In the genomic region with DNA sequence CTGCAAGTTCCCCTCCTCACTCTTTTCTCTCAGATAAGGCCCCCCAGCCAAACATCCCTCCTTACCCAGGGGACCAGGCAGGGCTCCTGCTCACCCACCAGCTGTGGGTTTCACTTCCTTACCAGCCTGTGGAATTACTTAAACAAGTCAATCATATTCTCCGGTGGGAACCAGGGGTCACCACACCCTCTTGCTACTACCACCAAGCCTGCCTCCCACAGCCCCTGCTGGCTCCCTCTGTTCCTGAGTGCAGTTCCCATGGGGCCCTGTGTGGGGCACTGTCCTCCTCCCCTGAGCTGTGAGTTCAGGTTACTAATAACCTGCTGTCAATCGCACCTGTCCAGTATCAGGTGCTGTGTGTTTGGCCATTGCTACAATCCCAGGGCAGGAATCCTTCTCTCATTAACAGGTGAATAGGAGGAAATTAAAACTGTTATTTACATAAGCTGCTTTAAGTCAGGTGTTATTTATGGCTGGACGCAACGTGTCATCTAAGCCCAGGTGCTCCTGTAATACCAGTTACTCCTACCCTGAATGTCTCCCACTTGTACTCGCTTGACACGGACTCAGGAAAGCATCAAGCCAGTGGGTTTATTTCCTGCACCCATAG, we compare ENCODE assay signal across 8 cellular contexts. TPM values are rescaled to one million over a fixed set of nuclear protein-coding genes. Genes with fewer than 3 reads are reported as not detected.
DNase-seq lines count a peak whose midpoint lies in the region; ATAC-seq and TF ChIP-seq lines count a peak whose summit lies in the region.

No MANE protein-coding gene starts in this region.

- peaks cover 45% of the 10 kb centered on the region for H3K4me1 Mint-ChIP-seq in brain

- H3K36me3 Mint-ChIP-seq in brain = no peaks in the 10 kb centered on the region

- H3K4me3 Mint-ChIP-seq in brain = peak overlapping the region in 2 of 5 experiments; percentile 58 to 83

- H3K9me3 ChIP-seq in Peyer's patch = no peaks in the 10 kb centered on the region
- H3K9me3 ChIP-seq in lung (ENCODE audit: control insufficient read depth in 2 of 2, insufficient read depth in 1 of 2, low read length in 1 of 2) = no peaks in the 10 kb centered on the region
- H3K9me3 ChIP-seq in uterus = no peaks in the 10 kb centered on the region

- H3K36me3 ChIP-seq in Peyer's patch (no peaks in the 10 kb centered on the region), lung (ENCODE audit: control insufficient read depth in 2 of 2, insufficient read depth in 2 of 2, low read length in 2 of 2) (no peaks in the 10 kb centered on the region), uterus (no peaks in the 10 kb centered on the region)

- peaks cover 0 to 17% (median 2%) of the 10 kb centered on the region in 4 donors for H3K4me1 ChIP-seq in Peyer's patch
- no peaks in the 10 kb centered on the region for H3K4me1 ChIP-seq in lung (ENCODE audit: control insufficient read depth in 2 of 2, insufficient read depth in 2 of 2, low read length in 2 of 2)
- H3K4me1 ChIP-seq in uterus = no peaks in the 10 kb centered on the region

- TF ChIP-seq CTCF in GM12865 (IDR thresholded peaks at IDR 0.05; ENCODE audit: insufficient read depth, low read depth, low read length, missing control alignments) (peak; percentile 87), Peyer's patch (IDR thresholded peaks at IDR 0.05) (peak; percentile 31 to 89 (median 79)), brain (conservative IDR thresholded peaks at IDR 0.05) (peak; percentile 51 to 64), lung (IDR thresholded peaks at IDR 0.05; ENCODE audit: control extremely low read depth, extremely low read depth) (peak; percentile 29), uterus (IDR thresholded peaks at IDR 0.05) (peak; percentile 36 to 48 (median 46))

- peak; percentile 61 for DNase-seq in GM12865 (ENCODE audit: low read depth)
- peak; percentile 69 to 83 (median 80) for DNase-seq in Peyer's patch
- no peak for DNase-seq in lung (ENCODE audit: low spot score)
- DNase-seq in uterus = no peak
- DNase-seq in NCI-H2227 (lab: John Stamatoyannopoulos, UW; ENCODE audit: unreplicated experiment) = no peak

- peak; percentile 79 for TF ChIP-seq RAD21 in Ishikawa (IDR thresholded peaks at IDR 0.05; ENCODE audit: low read depth)

- intact Hi-C loops in uterus (cut with DNase I; ENCODE audit: low total_unique reads) = no loop called here

- no peak overlapping the region for H3K4me3 ChIP-seq in GM12865 (ENCODE audit: low read depth, low read length)
- no peak overlapping the region for H3K4me3 ChIP-seq in Peyer's patch
- H3K4me3 ChIP-seq in lung = no peak overlapping the region
- no peak overlapping the region for H3K4me3 ChIP-seq in uterus

- no peaks in the 10 kb centered on the region for H3K9me3 Mint-ChIP-seq in brain

- no peak for TF ChIP-seq POLR2A in Peyer's patch (IDR thresholded peaks at IDR 0.05)
- no peak for TF ChIP-seq POLR2A in uterus (IDR thresholded peaks at IDR 0.05)

- 60 to 65% methylated on average over 6 of the region's 6 CpGs for WGBS in lung, 2 donors

- H3K27me3 ChIP-seq in Peyer's patch (no peaks in the 10 kb centered on the region), lung (ENCODE audit: control insufficient read depth, insufficient read depth) (no peaks in the 10 kb centered on the region), uterus (no peaks in the 10 kb centered on the region)

- peak; percentile 91 for ATAC-seq in GM21717 (IDR thresholded peaks at IDR 0.05; ENCODE audit: unreplicated experiment)
- ATAC-seq in lung (ENCODE audit: insufficient read depth, low FRiP score) = peak; percentile 64

- no peak for TF ChIP-seq EP300 in Ishikawa (IDR thresholded peaks at IDR 0.05; ENCODE audit: borderline replicate concordance)

- H3K27ac Mint-ChIP-seq in brain = peak overlapping the region in 3 of 5 experiments; percentile 41 to 98 (median 90)

- peak overlapping the region in 1 of 4 donors; percentile 0 for H3K27ac ChIP-seq in Peyer's patch
- H3K27ac ChIP-seq in lung (ENCODE audit: low read depth in 1 of 2, low read length in 1 of 2) = no peak overlapping the region
- no peak overlapping the region for H3K27ac ChIP-seq in uterus

- no peaks in the 10 kb centered on the region for H3K27me3 Mint-ChIP-seq in brain

TF ChIP-seq in Ishikawa, 13 proteins besides CTCF, POLR2A, EP300 and RAD21:
- TF ChIP-seq, protein P1, sequence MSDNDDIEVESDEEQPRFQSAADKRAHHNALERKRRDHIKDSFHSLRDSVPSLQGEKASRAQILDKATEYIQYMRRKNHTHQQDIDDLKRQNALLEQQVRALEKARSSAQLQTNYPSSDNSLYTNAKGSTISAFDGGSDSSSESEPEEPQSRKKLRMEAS (IDR thresholded peaks at IDR 0.05) = no peak
- TF ChIP-seq TCF12 (IDR thresholded peaks at IDR 0.05; ENCODE audit: low read depth) = no peak
- TF ChIP-seq EGR1 (IDR thresholded peaks at IDR 0.05) = no peak
- no peak for TF ChIP-seq CREB1 (IDR thresholded peaks at IDR 0.05; ENCODE audit: low read depth)
- TF ChIP-seq NFIC (IDR thresholded peaks at IDR 0.05) = no peak
- no peak for TF ChIP-seq ZBTB7A (IDR thresholded peaks at IDR 0.05; ENCODE audit: low read depth)
- TF ChIP-seq CEBPB (IDR thresholded peaks at IDR 0.05) = no peak
- TF ChIP-seq, protein P2, sequence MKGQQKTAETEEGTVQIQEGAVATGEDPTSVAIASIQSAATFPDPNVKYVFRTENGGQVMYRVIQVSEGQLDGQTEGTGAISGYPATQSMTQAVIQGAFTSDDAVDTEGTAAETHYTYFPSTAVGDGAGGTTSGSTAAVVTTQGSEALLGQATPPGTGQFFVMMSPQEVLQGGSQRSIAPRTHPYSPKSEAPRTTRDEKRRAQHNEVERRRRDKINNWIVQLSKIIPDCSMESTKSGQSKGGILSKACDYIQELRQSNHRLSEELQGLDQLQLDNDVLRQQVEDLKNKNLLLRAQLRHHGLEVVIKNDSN (IDR thresholded peaks at IDR 0.05) = no peak
- TF ChIP-seq, protein P3, sequence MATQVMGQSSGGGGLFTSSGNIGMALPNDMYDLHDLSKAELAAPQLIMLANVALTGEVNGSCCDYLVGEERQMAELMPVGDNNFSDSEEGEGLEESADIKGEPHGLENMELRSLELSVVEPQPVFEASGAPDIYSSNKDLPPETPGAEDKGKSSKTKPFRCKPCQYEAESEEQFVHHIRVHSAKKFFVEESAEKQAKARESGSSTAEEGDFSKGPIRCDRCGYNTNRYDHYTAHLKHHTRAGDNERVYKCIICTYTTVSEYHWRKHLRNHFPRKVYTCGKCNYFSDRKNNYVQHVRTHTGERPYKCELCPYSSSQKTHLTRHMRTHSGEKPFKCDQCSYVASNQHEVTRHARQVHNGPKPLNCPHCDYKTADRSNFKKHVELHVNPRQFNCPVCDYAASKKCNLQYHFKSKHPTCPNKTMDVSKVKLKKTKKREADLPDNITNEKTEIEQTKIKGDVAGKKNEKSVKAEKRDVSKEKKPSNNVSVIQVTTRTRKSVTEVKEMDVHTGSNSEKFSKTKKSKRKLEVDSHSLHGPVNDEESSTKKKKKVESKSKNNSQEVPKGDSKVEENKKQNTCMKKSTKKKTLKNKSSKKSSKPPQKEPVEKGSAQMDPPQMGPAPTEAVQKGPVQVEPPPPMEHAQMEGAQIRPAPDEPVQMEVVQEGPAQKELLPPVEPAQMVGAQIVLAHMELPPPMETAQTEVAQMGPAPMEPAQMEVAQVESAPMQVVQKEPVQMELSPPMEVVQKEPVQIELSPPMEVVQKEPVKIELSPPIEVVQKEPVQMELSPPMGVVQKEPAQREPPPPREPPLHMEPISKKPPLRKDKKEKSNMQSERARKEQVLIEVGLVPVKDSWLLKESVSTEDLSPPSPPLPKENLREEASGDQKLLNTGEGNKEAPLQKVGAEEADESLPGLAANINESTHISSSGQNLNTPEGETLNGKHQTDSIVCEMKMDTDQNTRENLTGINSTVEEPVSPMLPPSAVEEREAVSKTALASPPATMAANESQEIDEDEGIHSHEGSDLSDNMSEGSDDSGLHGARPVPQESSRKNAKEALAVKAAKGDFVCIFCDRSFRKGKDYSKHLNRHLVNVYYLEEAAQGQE (IDR thresholded peaks at IDR 0.05; ENCODE audit: low read depth) = no peak
- no peak for TF ChIP-seq TEAD4 (IDR thresholded peaks at IDR 0.05)
- TF ChIP-seq TAF1 (IDR thresholded peaks at IDR 0.05; ENCODE audit: low read depth) = no peak
- no peak for TF ChIP-seq FOXM1 (IDR thresholded peaks at IDR 0.05; ENCODE audit: borderline replicate concordance, low read depth)
- no peak for TF ChIP-seq YY1 (IDR thresholded peaks at IDR 0.05; ENCODE audit: low read depth)

RNA-seq across cellular contexts. Expression of gene LBR, which starts 53.1 kb away (rescaled TPM):
- total RNA-seq in Peyer's patch (10 to 100 TPM; 36.3 to 75.1 (median 45.1) TPM), lung (10 to 100 TPM; 48.1 to 76.6 TPM), uterus (100 to 1,000 TPM in 2 of 4 donors, 10 to 100 TPM in 2; 55.1 to 178 (median 92.6) TPM)
- polyA plus RNA-seq in brain (ENCODE audit: insufficient read depth, low read depth, low replicate concordance) (24.4 TPM), lung (10 to 100 TPM; 16.2 to 36.1 TPM)

Comparison
In these comparisons a context has a peak if more than half of its experiments do, and no peak if none do; other contexts are left out.
1. DNase-seq: peak in GM12865 (single experiment) and Peyer's patch (3 of 3); none in lung (single experiment), uterus (0 of 2) and NCI-H2227 (single experiment).
2. CTCF ChIP-seq: peak in every context shown above with its lines; median percentile 87 in GM12865; 79 in Peyer's patch; 58 in brain; 46 in uterus; 29 in lung.